In genomic region chr18:26476697-26477096, GRCh38 we compare ENCODE assay signal across 22 cellular contexts.
DNase-seq lines count a peak whose midpoint lies in the region; ATAC-seq, FAIRE-seq and TF ChIP-seq lines count a peak whose summit lies in the region.
"Had no signal": no experiment of that assay in that cellular context is flagged by ENCODE, and none has a peak within 500 bp of the region (broad histone marks: within the 10 kb centered on the region; RNA-seq: fewer than 3 reads in every experiment).

No MANE protein-coding gene starts in this region.

- no peak overlapping the region for H4K91ac ChIP-seq in mesenchymal stem cell (ENCODE audit: low read length)

- H3K23ac ChIP-seq in mesenchymal stem cell (ENCODE audit: low read length in 2 of 2), result no peak overlapping the region

- 87% methylated on average over 8 of the region's 8 CpGs for WGBS in A549 (ENCODE audit: missing lambda C conversion rate)
- WGBS in mesenchymal stem cell, result 93% methylated on average over 7 of the region's 8 CpGs

- H3K4me1 Mint-ChIP-seq in Calu3 (ENCODE audit: low read depth, unreplicated experiment), result peaks cover 57% of the 10 kb centered on the region
- H3K4me1 Mint-ChIP-seq: B cell; CD4-positive, CD25-positive, alpha-beta regulatory T cell had no signal

- intact Hi-C loops in Calu3 (cut with micrococcal nuclease; ENCODE audit: unreplicated experiment), result no loop called here
- intact Hi-C loops in Panc1 (cut with micrococcal nuclease; ENCODE audit: unreplicated experiment), result no loop called here

- CTCF ChIA-PET in A549 (lab: Yijun Ruan, JAX) (no interaction called here), Calu3 (lab: Charles Lee) (no interaction called here), Panc1 (lab: Charles Lee) (no interaction called here)

- H3K4me1 ChIP-seq in A549 (peaks cover 72% of the 10 kb centered on the region), Panc1 (ENCODE audit: control insufficient read depth, insufficient read depth, low read length) (peaks cover 40% of the 10 kb centered on the region), mesenchymal stem cell (ENCODE audit: control insufficient read depth, insufficient read depth, low read depth, low read length) (peaks cover 18% of the 10 kb centered on the region)
- H3K4me1 ChIP-seq: BLaER1 had no signal

- no peak overlapping the region for H4K8ac ChIP-seq in mesenchymal stem cell (ENCODE audit: low read length)

- DNase-seq in A549 (ENCODE audit: low read depth in 1 of 2, low spot score in 1 of 2) (no peak), Calu3 (no peak), Panc1 (ENCODE audit: low read depth, low spot score) (no peak), mesenchymal stem cell (no peak), DMS79 treated with DMSO at 0.1 percent for 48 hours (lab: John Stamatoyannopoulos, UW) (no peak), SIG-M5 (lab: John Stamatoyannopoulos, UW) (no peak)
- DNase-seq: Caco-2; CD4-positive, CD25-positive, alpha-beta regulatory T cell; CD8-positive, alpha-beta T cell; DMS 273 treated with DMSO at 0.1 percent for 48 hours; DMS79; GF-D8; H9; HFFc6 had no signal

- FAIRE-seq in A549 (lab: Jason Lieb, UNC), result no peak
- FAIRE-seq: D721Med, GM12891, GM18507 had no signal

- peaks cover 8% of the 10 kb centered on the region for H3K79me1 ChIP-seq in mesenchymal stem cell (replicated peaks; ENCODE audit: low read length, poor library complexity, severe bottlenecking)

- H3K36me3 ChIP-seq in Panc1 (ENCODE audit: control insufficient read depth, insufficient read depth, low read length), result peaks cover 4% of the 10 kb centered on the region
- peaks cover 0 to 8% of the 10 kb centered on the region in 2 experiments for H3K36me3 ChIP-seq in mesenchymal stem cell (ENCODE audit: control insufficient read depth in 1 of 2, insufficient read depth in 2 of 2, low read depth in 1 of 2, low read length in 2 of 2)
- H3K36me3 ChIP-seq: BLaER1 had no signal

- H3K14ac ChIP-seq in mesenchymal stem cell (ENCODE audit: low read length in 2 of 2), result no peak overlapping the region

- no peak overlapping the region for H3K9ac ChIP-seq in mesenchymal stem cell (ENCODE audit: low read length)
- H3K9ac ChIP-seq: BLaER1 had no signal

- TF ChIP-seq EP300 in A549 (IDR thresholded peaks at IDR 0.05), result no peak

- H3K27ac ChIP-seq in A549 (peak overlapping the region; percentile 97 to 98), Panc1 (ENCODE audit: low read length) (peak overlapping the region; percentile 93; the same call in 1 of the 2 replicates), mesenchymal stem cell (ENCODE audit: low read length, poor library complexity, severe bottlenecking) (no peak overlapping the region)
- H3K27ac ChIP-seq: BLaER1, C4-2B had no signal

- H3K4me2 ChIP-seq in A549 (peak overlapping the region; percentile 72; the same call in 2 of the 3 replicates), mesenchymal stem cell (ENCODE audit: low read length, poor library complexity, severe bottlenecking) (no peak overlapping the region)
- H3K4me2 ChIP-seq: BLaER1 had no signal

- 0 out of 3 replicates have a peak, but pooled peaks cover 2% of the 10 kb centered on the region for H3K9me3 ChIP-seq in A549
- no peaks in the 10 kb centered on the region for H3K9me3 ChIP-seq in Panc1 (ENCODE audit: control insufficient read depth, insufficient read depth, low read depth, low read length)
- no peaks in the 10 kb centered on the region for H3K9me3 ChIP-seq in mesenchymal stem cell (ENCODE audit: control insufficient read depth, low read length)
- H3K9me3 ChIP-seq: BLaER1, Caco-2 had no signal

- no peak overlapping the region for H3K4me3 Mint-ChIP-seq in Calu3 (ENCODE audit: low read depth, unreplicated experiment)
- H3K4me3 Mint-ChIP-seq: B cell; CD4-positive, CD25-positive, alpha-beta regulatory T cell; CD8-positive, alpha-beta T cell; H9; HFFc6 had no signal

- no peak overlapping the region for H2BK120ac ChIP-seq in mesenchymal stem cell (ENCODE audit: low read depth, low read length)

- TF ChIP-seq CTCF in A549 (IDR thresholded peaks at IDR 0.05), result no peak
- TF ChIP-seq CTCF in Calu3 (IDR thresholded peaks at IDR 0.05; ENCODE audit: unreplicated experiment), result no peak
- no peak for TF ChIP-seq CTCF in Panc1 (IDR thresholded peaks at IDR 0.05)

- H2BK5ac ChIP-seq in mesenchymal stem cell (ENCODE audit: low read depth, low read length, poor library complexity, severe bottlenecking), result no peak overlapping the region

- no peaks in the 10 kb centered on the region for H3K27me3 Mint-ChIP-seq in Calu3 (ENCODE audit: unreplicated experiment)
- H3K27me3 Mint-ChIP-seq: B cell; CD4-positive, CD25-positive, alpha-beta regulatory T cell had no signal

- peaks cover 54% of the 10 kb centered on the region for H3K36me3 Mint-ChIP-seq in Calu3 (ENCODE audit: insufficient read depth, unreplicated experiment)

- H3K18ac ChIP-seq in mesenchymal stem cell (ENCODE audit: low read depth in 1 of 2, low read length in 2 of 2), result no peak overlapping the region

- TF ChIP-seq POLR2A in A549 (IDR thresholded peaks at IDR 0.05; ENCODE audit: low read length), result no peak

- peak overlapping the region; percentile 55 for H2AK5ac ChIP-seq in mesenchymal stem cell (ENCODE audit: low read length, severe bottlenecking)

- no TSS peak for BruUV-seq in Calu3 (replicated peaks; lab: Mats Ljungman, UMichigan)
- no TSS peak for BruUV-seq in Panc1 (replicated peaks; lab: Mats Ljungman, UMichigan)

- H3K4me3 ChIP-seq in A549, result no peak overlapping the region
- H3K4me3 ChIP-seq in Panc1 (ENCODE audit: low read depth in 2 of 2, low read length in 2 of 2), result no peak overlapping the region
- no peak overlapping the region for H3K4me3 ChIP-seq in mesenchymal stem cell (ENCODE audit: insufficient read depth in 1 of 2, low read depth in 1 of 2, low read length in 2 of 2)
- H3K4me3 ChIP-seq: BLaER1 had no signal

- H2BK15ac ChIP-seq in mesenchymal stem cell (ENCODE audit: low read depth, poor library complexity, severe bottlenecking), result no peak overlapping the region

- no peak overlapping the region for H2BK12ac ChIP-seq in mesenchymal stem cell (ENCODE audit: low read length in 2 of 2)

- peak overlapping the region; percentile 15 for H3K27ac Mint-ChIP-seq in Calu3 (ENCODE audit: unreplicated experiment)
- H3K27ac Mint-ChIP-seq: B cell; CD4-positive, CD25-positive, alpha-beta regulatory T cell; CD8-positive, alpha-beta T cell; HFFc6 had no signal

- H3K27me3 ChIP-seq in Panc1 (ENCODE audit: control insufficient read depth, insufficient read depth, low read length) (no peaks in the 10 kb centered on the region), mesenchymal stem cell (ENCODE audit: control insufficient read depth in 1 of 2, insufficient read depth in 1 of 2, low read length in 2 of 2) (no peaks in the 10 kb centered on the region)
- H3K27me3 ChIP-seq: BLaER1 had no signal

- POLR2A ChIA-PET in A549 (lab: Yijun Ruan, JAX) (no interaction called here), Panc1 (lab: Charles Lee) (no interaction called here)

- no peak overlapping the region for H2AFZ ChIP-seq in mesenchymal stem cell (ENCODE audit: low read depth, low read length)

- H3K9me3 Mint-ChIP-seq in Calu3 (ENCODE audit: low read depth, unreplicated experiment), result no peaks in the 10 kb centered on the region
- H3K9me3 Mint-ChIP-seq: CD4-positive, CD25-positive, alpha-beta regulatory T cell; CD8-positive, alpha-beta T cell; H9; HFFc6 had no signal

- no peak overlapping the region for H3K4ac ChIP-seq in mesenchymal stem cell (ENCODE audit: low read depth in 1 of 2, low read length in 2 of 2)

- ATAC-seq in A549, result no peak
- no peak for ATAC-seq in Panc1
- ATAC-seq in HG03108 (IDR thresholded peaks at IDR 0.05; ENCODE audit: unreplicated experiment), result no peak
- ATAC-seq in GM21526 (IDR thresholded peaks at IDR 0.05; ENCODE audit: low FRiP score, unreplicated experiment), result no peak
- ATAC-seq: CD8-positive, alpha-beta T cell had no signal

- in situ Hi-C loops in Panc1 (cut with HindIII; ENCODE audit: low pct_unique_long_range_greater_than_20kb, low sequenced_read_pairs), result no loop called here

- no peak for TF ChIP-seq RAD21 in A549 (conservative IDR thresholded peaks at IDR 0.05 in 1 of 2, IDR thresholded peaks at IDR 0.05 in 1 of 2)

TF ChIP-seq in A549, 52 proteins besides CTCF, POLR2A, EP300 and RAD21:
- TF ChIP-seq HES2 (IDR thresholded peaks at IDR 0.05), result no peak
- no peak for TF ChIP-seq HDAC2 (IDR thresholded peaks at IDR 0.05)
- TF ChIP-seq KDM5A (IDR thresholded peaks at IDR 0.05), result no peak
- TF ChIP-seq SREBF2 (IDR thresholded peaks at IDR 0.05), result no peak
- TF ChIP-seq, protein P1, sequence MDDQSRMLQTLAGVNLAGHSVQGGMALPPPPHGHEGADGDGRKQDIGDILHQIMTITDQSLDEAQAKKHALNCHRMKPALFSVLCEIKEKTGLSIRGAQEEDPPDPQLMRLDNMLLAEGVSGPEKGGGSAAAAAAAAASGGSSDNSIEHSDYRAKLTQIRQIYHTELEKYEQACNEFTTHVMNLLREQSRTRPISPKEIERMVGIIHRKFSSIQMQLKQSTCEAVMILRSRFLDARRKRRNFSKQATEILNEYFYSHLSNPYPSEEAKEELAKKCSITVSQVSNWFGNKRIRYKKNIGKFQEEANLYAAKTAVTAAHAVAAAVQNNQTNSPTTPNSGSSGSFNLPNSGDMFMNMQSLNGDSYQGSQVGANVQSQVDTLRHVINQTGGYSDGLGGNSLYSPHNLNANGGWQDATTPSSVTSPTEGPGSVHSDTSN (IDR thresholded peaks at IDR 0.05), result no peak
- TF ChIP-seq FOSL2 (IDR thresholded peaks at IDR 0.05), result no peak
- TF ChIP-seq FOSL2 (CRISPR knock-in tag; IDR thresholded peaks at IDR 0.05), result no peak
- TF ChIP-seq USF2 (IDR thresholded peaks at IDR 0.05), result no peak
- TF ChIP-seq HOXA7 (CRISPR knock-in tag; IDR thresholded peaks at IDR 0.05), result no peak
- TF ChIP-seq RCOR1 (IDR thresholded peaks at IDR 0.05; ENCODE audit: low read depth, low read length), result no peak
- TF ChIP-seq ZSCAN20 (CRISPR knock-in tag; IDR thresholded peaks at IDR 0.05), result no peak
- TF ChIP-seq ZC3H11A (IDR thresholded peaks at IDR 0.05), result no peak
